Comparison of ENCODE assay signal across 17 cellular contexts in genomic region chr2:37838541-37839167, GRCh38.
"Had no signal": no experiment of that assay in that cellular context is flagged by ENCODE, and none has a peak within 500 bp of the region (broad histone marks: within the 10 kb centered on the region; RNA-seq: fewer than 3 reads in every experiment).

No MANE protein-coding gene starts in this region.

- H3K36me3 ChIP-seq: left lung, pancreas had no signal

- H3K4me3 ChIP-seq: body of pancreas, left lung, pancreas had no signal

- H3K27ac Mint-ChIP-seq: activated CD4-positive, alpha-beta memory T cell treated with anti-CD3 and anti-CD28 coated beads, Interleukin-2, amount 10 ng/mL, durations not matched to agents 7 days and 5 days; activated T-helper 2 cell treated with anti-CD3 and anti-CD28 coated beads, Interferon-gamma antibody, Interleukin-2, Interleukin-4, amounts not matched to agents 10 μg/mL and 5 μg/mL and 100 μg/mL, durations not matched to agents 14 hours and 24 hours and 36 hours; endodermal cell; stimulated activated effector memory CD8-positive, alpha-beta T cell treated with anti-CD3 and anti-CD28 coated beads, Interleukin-12 subunit alpha, Interleukin-12 subunit beta, amount 100 ng/mL, for 72 hours had no signal

- H3K36me3 Mint-ChIP-seq: naive B cell; stimulated activated effector memory CD8-positive, alpha-beta T cell treated with anti-CD3 and anti-CD28 coated beads, Interleukin-12 subunit alpha, Interleukin-12 subunit beta, amount 100 ng/mL, for 72 hours had no signal

- ATAC-seq: stimulated activated effector memory CD8-positive, alpha-beta T cell treated with anti-CD3 and anti-CD28 coated beads, Interleukin-12 subunit alpha, Interleukin-12 subunit beta, amount 100 ng/mL, for 72 hours had no signal

- H3K4me3 Mint-ChIP-seq: activated CD4-positive, alpha-beta memory T cell treated with anti-CD3 and anti-CD28 coated beads, Interleukin-2, amount 10 ng/mL, durations not matched to agents 7 days and 5 days; endodermal cell; stimulated activated effector memory CD8-positive, alpha-beta T cell treated with anti-CD3 and anti-CD28 coated beads, Interleukin-12 subunit alpha, Interleukin-12 subunit beta, amount 100 ng/mL, for 72 hours had no signal

- DNase-seq: activated CD4-positive, alpha-beta memory T cell treated with anti-CD3 and anti-CD28 coated beads, Interleukin-2, amount 10 ng/mL, durations not matched to agents 7 days and 5 days; activated CD4-positive, alpha-beta T cell treated with anti-CD3 and anti-CD28 coated beads for 48 hours; activated CD4-positive, CD25-positive, alpha-beta regulatory T cell; activated naive CD4-positive, alpha-beta T cell treated with Interleukin-2 at 50 U/mL for 16 hours; activated T-cell treated with anti-CD3 and anti-CD28 coated beads, Interleukin-2, amount 50 U/mL, for 1 hour; foreskin melanocyte; hypothalamus; left lung; naive B cell; stimulated activated CD4-positive, alpha-beta T cell treated with anti-CD3 and anti-CD28 coated beads, Interleukin-4, amount 100 ng/mL, for 24 hours; SW 1271 had no signal

- H3K4me1 ChIP-seq: body of pancreas, left lung, pancreas had no signal

- H3K9me3 ChIP-seq: body of pancreas, left lung, pancreas had no signal

- H3K9me3 Mint-ChIP-seq: activated CD4-positive, alpha-beta memory T cell treated with anti-CD3 and anti-CD28 coated beads, Interleukin-2, amount 10 ng/mL, durations not matched to agents 7 days and 5 days; activated T-helper 2 cell treated with anti-CD3 and anti-CD28 coated beads, Interferon-gamma antibody, Interleukin-2, Interleukin-4, amounts not matched to agents 10 μg/mL and 5 μg/mL and 100 μg/mL, durations not matched to agents 14 hours and 24 hours and 36 hours; endodermal cell; naive B cell; stimulated activated effector memory CD8-positive, alpha-beta T cell treated with anti-CD3 and anti-CD28 coated beads, Interleukin-12 subunit alpha, Interleukin-12 subunit beta, amount 100 ng/mL, for 72 hours had no signal

- H3K27ac ChIP-seq: body of pancreas, epithelial cell of prostate, left lung, pancreas had no signal

- H3K27me3 ChIP-seq: body of pancreas, left lung, pancreas had no signal
